Comparison of ENCODE assay signal across 8 cellular contexts in genomic region chr5:35229076-35230042, GRCh38. TPM values are rescaled to one million over a fixed set of nuclear protein-coding genes. Genes with fewer than 3 reads are reported as not detected.
DNase-seq lines count a peak whose midpoint lies in the region; ATAC-seq and TF ChIP-seq lines count a peak whose summit lies in the region.

No MANE protein-coding gene starts in this region.

- H3K4me1 ChIP-seq in gastroesophageal sphincter (peaks cover 0 to 15% (median 10%) of the 10 kb centered on the region in 3 donors), rectal smooth muscle tissue (ENCODE audit: control insufficient read depth, insufficient read depth, low read length) (peaks cover 3% of the 10 kb centered on the region)

- H3K36me3 ChIP-seq in gastroesophageal sphincter (no peaks in the 10 kb centered on the region), rectal smooth muscle tissue (ENCODE audit: control insufficient read depth, insufficient read depth, low read length) (no peaks in the 10 kb centered on the region)

- H3K9ac ChIP-seq in rectal smooth muscle tissue (ENCODE audit: low read length): no peak overlapping the region

- peak overlapping the region; percentile 15 to 50 for H3K4me3 ChIP-seq in gastroesophageal sphincter
- H3K4me3 ChIP-seq in rectal smooth muscle tissue (ENCODE audit: low read length): peak overlapping the region; percentile 66

- H3K27ac ChIP-seq in gastroesophageal sphincter (no peak overlapping the region), rectal smooth muscle tissue (ENCODE audit: low read depth, low read length) (no peak overlapping the region)

- no peak for TF ChIP-seq POLR2A in gastroesophageal sphincter (IDR thresholded peaks at IDR 0.05)

- ATAC-seq in GM18520 (IDR thresholded peaks at IDR 0.05; ENCODE audit: unreplicated experiment) (peak; percentile 51), HG03045 (IDR thresholded peaks at IDR 0.05; ENCODE audit: unreplicated experiment) (peak; percentile 43), SK-N-SH treated with all-trans-retinoic acid at 6 μM for 48 hours (peak; percentile 80), gastroesophageal sphincter (no peak)

- WGBS in gastroesophageal sphincter (ENCODE audit: low coverage in 1 of 2), 2 donors: 5 to 10% methylated on average over 16 to 25 of the region's 30 CpGs

- in situ Hi-C loops in ACHN (cut with HindIII; ENCODE audit: low pct_ligation_motif_present, low pct_unique_long_range_greater_than_20kb, low sequenced_read_pairs): no loop called here

- TF ChIP-seq CTCF in gastroesophageal sphincter (IDR thresholded peaks at IDR 0.05): no peak

- no peak for TF ChIP-seq EP300 in gastroesophageal sphincter (IDR thresholded peaks at IDR 0.05)

- DNase-seq in ACHN (peak; percentile 9), SKM-1 treated with dmso at 0.1 percent for 144 hours (lab: John Stamatoyannopoulos, UW; ENCODE audit: unreplicated experiment) (no peak), SW 1271 (lab: John Stamatoyannopoulos, UW) (no peak)

- H3K27me3 ChIP-seq in gastroesophageal sphincter: peaks cover 73% of the 10 kb centered on the region
- H3K27me3 ChIP-seq in rectal smooth muscle tissue (ENCODE audit: control insufficient read depth, insufficient read depth, low read length): peaks cover 4% of the 10 kb centered on the region

- H3K9me3 ChIP-seq in gastroesophageal sphincter: no peaks in the 10 kb centered on the region

TF ChIP-seq in SK-N-SH treated with all-trans-retinoic acid at 6 μM for 48 hours, 23 proteins besides CTCF, POLR2A, EP300 and RAD21:
- TF ChIP-seq SNAI2 (CRISPR knock-in tag; IDR thresholded peaks at IDR 0.05): no peak
- no peak for TF ChIP-seq BACH2 (CRISPR knock-in tag; IDR thresholded peaks at IDR 0.05; ENCODE audit: borderline replicate concordance)
- no peak for TF ChIP-seq ZNF565 (CRISPR knock-in tag; conservative IDR thresholded peaks at IDR 0.05; ENCODE audit: low read depth)
- no peak for TF ChIP-seq ARNTL (CRISPR knock-in tag; IDR thresholded peaks at IDR 0.05; ENCODE audit: borderline replicate concordance, low read depth)
- no peak for TF ChIP-seq RARB (CRISPR knock-in tag; IDR thresholded peaks at IDR 0.05)
- no peak for TF ChIP-seq CREB5 (CRISPR knock-in tag; IDR thresholded peaks at IDR 0.05; ENCODE audit: low read depth)
- no peak for TF ChIP-seq ISL1 (CRISPR knock-in tag; IDR thresholded peaks at IDR 0.05)

RNA-seq across cellular contexts. Expression of gene PRLR, which starts 0.9 kb away (rescaled TPM):
- 1 to 10 TPM in 2 of 4 donors, under 1 TPM in 2; 0.16 to 1.4 (median 0.85) TPM for total RNA-seq in gastroesophageal sphincter
